In genomic region chr2:66854304-66854703, GRCh38 we compare ENCODE assay signal across 24 cellular contexts.
DNase-seq lines count a peak whose midpoint lies in the region; ATAC-seq and TF ChIP-seq lines count a peak whose summit lies in the region.
"Had no signal": no experiment of that assay in that cellular context is flagged by ENCODE, and none has a peak within 500 bp of the region (broad histone marks: within the 10 kb centered on the region; RNA-seq: fewer than 3 reads in every experiment).

No MANE protein-coding gene starts in this region.

- CTCF ChIA-PET in WTC11 (lab: Charles Lee): no interaction called here

- no peaks in the 10 kb centered on the region for H3K4me1 Mint-ChIP-seq in WTC11
- H3K4me1 Mint-ChIP-seq: activated naive CD4-positive, alpha-beta T cell treated with anti-CD3 and anti-CD28 coated beads, Interleukin-2, amount 50 U/mL, for 24 hours; IgD-negative memory B cell; neural crest cell had no signal

- H3K9me3 ChIP-seq in muscle layer of duodenum (ENCODE audit: control insufficient read depth in 1 of 2, low read length in 2 of 2) (peaks cover 0 to 3% of the 10 kb centered on the region in 2 donors), skeletal muscle satellite cell (replicated peaks; ENCODE audit: low read length) (no peaks in the 10 kb centered on the region), WERI-Rb-1 (ENCODE audit: severe bottlenecking) (no peaks in the 10 kb centered on the region)
- H3K9me3 ChIP-seq: Caco-2, upper lobe of right lung had no signal

- no peak overlapping the region for H3K4me3 Mint-ChIP-seq in WTC11
- H3K4me3 Mint-ChIP-seq: activated naive CD4-positive, alpha-beta T cell treated with anti-CD3 and anti-CD28 coated beads, Interleukin-2, amount 50 U/mL, for 24 hours; neural crest cell; T-helper 2 cell treated with Interferon-gamma antibody and Interleukin-4, amounts not matched to agents 5 μg/mL and 100 μg/mL, for 36 hours had no signal

- H3K4me1 ChIP-seq in muscle layer of duodenum (ENCODE audit: control insufficient read depth in 1 of 2, insufficient read depth in 2 of 2, low read length in 2 of 2): peaks cover 0 to 16% of the 10 kb centered on the region in 2 donors
- peaks cover 24% of the 10 kb centered on the region for H3K4me1 ChIP-seq in skeletal muscle satellite cell (ENCODE audit: control insufficient read depth, insufficient read depth, low read length)

- WGBS in lower leg skin, 2 donors: 62 to 75% methylated on average over 3 of the region's 3 CpGs

- TF ChIP-seq POLR2A in lower leg skin (IDR thresholded peaks at IDR 0.05): no peak

- TF ChIP-seq CTCF in choroid plexus epithelial cell (conservative IDR thresholded peaks at IDR 0.05; ENCODE audit: low read depth, low read length) (no peak), WTC11 (IDR thresholded peaks at IDR 0.05) (no peak), lower leg skin (IDR thresholded peaks at IDR 0.05) (no peak), WERI-Rb-1 (IDR thresholded peaks at IDR 0.05; ENCODE audit: low read depth, low read length) (no peak)

- H3K27me3 ChIP-seq in muscle layer of duodenum (ENCODE audit: low read depth, low read length): no peaks in the 10 kb centered on the region
- no peaks in the 10 kb centered on the region for H3K27me3 ChIP-seq in skeletal muscle satellite cell (ENCODE audit: control insufficient read depth, insufficient read depth, low read length)
- peaks cover 68% of the 10 kb centered on the region for H3K27me3 ChIP-seq in WERI-Rb-1 (ENCODE audit: insufficient read depth, low read depth, severe bottlenecking)
- H3K27me3 ChIP-seq: heart right ventricle, upper lobe of right lung had no signal

- H3K4me2 ChIP-seq in skeletal muscle satellite cell (ENCODE audit: low read length): peak overlapping the region; percentile 64

- no peak for ATAC-seq in WTC11
- ATAC-seq in GM19035 (IDR thresholded peaks at IDR 0.05; ENCODE audit: unreplicated experiment): no peak
- ATAC-seq: left lobe of liver, upper lobe of right lung had no signal

- H3K27ac ChIP-seq in muscle layer of duodenum (ENCODE audit: low read length) (peak overlapping the region; percentile 78), WERI-Rb-1 (no peak overlapping the region)
- H3K27ac ChIP-seq: heart right ventricle, skin epidermis, upper lobe of right lung had no signal

- no peaks in the 10 kb centered on the region for H3K27me3 Mint-ChIP-seq in WTC11 (ENCODE audit: low read depth)
- H3K27me3 Mint-ChIP-seq: IgD-negative memory B cell, progenitor cell of endocrine pancreas had no signal

- no peaks in the 10 kb centered on the region for H3K36me3 Mint-ChIP-seq in WTC11
- H3K36me3 Mint-ChIP-seq: activated naive CD4-positive, alpha-beta T cell treated with anti-CD3 and anti-CD28 coated beads, Interleukin-2, amount 50 U/mL, for 24 hours; IgD-negative memory B cell had no signal

- H3K4me3 ChIP-seq in choroid plexus epithelial cell (ENCODE audit: low read depth, low read length): no peak overlapping the region
- peak overlapping the region in 1 of 2 donors; percentile 3 for H3K4me3 ChIP-seq in muscle layer of duodenum (ENCODE audit: low read depth in 1 of 2, low read length in 2 of 2)
- peak overlapping the region; percentile 42 for H3K4me3 ChIP-seq in skeletal muscle satellite cell (ENCODE audit: low read length)
- no peak overlapping the region for H3K4me3 ChIP-seq in lower leg skin (ENCODE audit: low read depth, poor library complexity, severe bottlenecking)
- no peak overlapping the region for H3K4me3 ChIP-seq in WERI-Rb-1 (ENCODE audit: low read depth, low read length)
- H3K4me3 ChIP-seq: heart right ventricle, skin epidermis, upper lobe of right lung had no signal

- POLR2A ChIA-PET in WTC11 (lab: Charles Lee): no interaction called here

- intact Hi-C loops in lower leg skin (cut with DNase I; ENCODE audit: low total_unique reads): no loop called here

- H3K9me3 Mint-ChIP-seq in WTC11: no peaks in the 10 kb centered on the region
- H3K9me3 Mint-ChIP-seq: IgD-negative memory B cell had no signal

- peak; percentile 34 for DNase-seq in ELR (ENCODE audit: low read depth)
- DNase-seq in choroid plexus epithelial cell (ENCODE audit: low read depth): peak; percentile 49
- no peak for DNase-seq in WTC11 (ENCODE audit: low spot score)
- DNase-seq in lower leg skin (ENCODE audit: low spot score in 2 of 2): no peak
- DNase-seq in WERI-Rb-1: no peak
- DNase-seq: aorta; Caco-2; central memory CD4-positive, alpha-beta T cell; DMS79 treated with DMSO at 0.1 percent for 48 hours; heart right ventricle; midbrain; NCI-H1105; NCI-H1930; upper lobe of right lung had no signal

- H3K36me3 ChIP-seq in muscle layer of duodenum (ENCODE audit: control insufficient read depth in 1 of 2, insufficient read depth in 2 of 2, low read length in 2 of 2) (no peaks in the 10 kb centered on the region), skeletal muscle satellite cell (ENCODE audit: insufficient read depth, low read length) (no peaks in the 10 kb centered on the region), WERI-Rb-1 (no peaks in the 10 kb centered on the region)
- H3K36me3 ChIP-seq: heart right ventricle, upper lobe of right lung had no signal

- H3K9ac ChIP-seq in skeletal muscle satellite cell (ENCODE audit: low read depth, low read length): peak overlapping the region; percentile 72

- no peak overlapping the region for H3K27ac Mint-ChIP-seq in WTC11
- H3K27ac Mint-ChIP-seq: activated naive CD4-positive, alpha-beta T cell treated with anti-CD3 and anti-CD28 coated beads, Interleukin-2, amount 50 U/mL, for 24 hours; IgD-negative memory B cell; progenitor cell of endocrine pancreas; T-helper 2 cell treated with Interferon-gamma antibody and Interleukin-4, amounts not matched to agents 5 μg/mL and 100 μg/mL, for 36 hours had no signal

TF ChIP-seq in WTC11, 78 proteins besides CTCF, POLR2A, EP300 and RAD21 (continues in another document):
- TF ChIP-seq ATF2 (CRISPR knock-in tag; IDR thresholded peaks at IDR 0.05; ENCODE audit: borderline replicate concordance, low read depth) (no peak), RELA (CRISPR knock-in tag; IDR thresholded peaks at IDR 0.05; ENCODE audit: borderline replicate concordance) (no peak), MLX (CRISPR knock-in tag; IDR thresholded peaks at IDR 0.05) (no peak), TEAD1 (CRISPR knock-in tag; IDR thresholded peaks at IDR 0.05) (no peak), KAT7 (CRISPR knock-in tag; IDR thresholded peaks at IDR 0.05; ENCODE audit: borderline replicate concordance) (no peak), HMGXB4 (CRISPR knock-in tag; IDR thresholded peaks at IDR 0.05) (no peak), MXD4 (CRISPR knock-in tag; IDR thresholded peaks at IDR 0.05; ENCODE audit: borderline replicate concordance) (no peak), NFE2L1 (CRISPR knock-in tag; IDR thresholded peaks at IDR 0.05) (no peak), NR1H2 (CRISPR knock-in tag; IDR thresholded peaks at IDR 0.05) (no peak), EMX1 (CRISPR knock-in tag; IDR thresholded peaks at IDR 0.05) (no peak), CDX4 (CRISPR knock-in tag; IDR thresholded peaks at IDR 0.05; ENCODE audit: borderline replicate concordance) (no peak)

Comparison
In these comparisons a context has a peak if more than half of its experiments do, and no peak if none do; other contexts are left out.
1. DNase-seq: peak in ELR (single experiment) and choroid plexus epithelial cell (single experiment); none in WTC11 (single experiment), lower leg skin (0 of 2) and WERI-Rb-1 (single experiment).